ENCODE assay signal across 1 cellular context in the genomic region with DNA sequence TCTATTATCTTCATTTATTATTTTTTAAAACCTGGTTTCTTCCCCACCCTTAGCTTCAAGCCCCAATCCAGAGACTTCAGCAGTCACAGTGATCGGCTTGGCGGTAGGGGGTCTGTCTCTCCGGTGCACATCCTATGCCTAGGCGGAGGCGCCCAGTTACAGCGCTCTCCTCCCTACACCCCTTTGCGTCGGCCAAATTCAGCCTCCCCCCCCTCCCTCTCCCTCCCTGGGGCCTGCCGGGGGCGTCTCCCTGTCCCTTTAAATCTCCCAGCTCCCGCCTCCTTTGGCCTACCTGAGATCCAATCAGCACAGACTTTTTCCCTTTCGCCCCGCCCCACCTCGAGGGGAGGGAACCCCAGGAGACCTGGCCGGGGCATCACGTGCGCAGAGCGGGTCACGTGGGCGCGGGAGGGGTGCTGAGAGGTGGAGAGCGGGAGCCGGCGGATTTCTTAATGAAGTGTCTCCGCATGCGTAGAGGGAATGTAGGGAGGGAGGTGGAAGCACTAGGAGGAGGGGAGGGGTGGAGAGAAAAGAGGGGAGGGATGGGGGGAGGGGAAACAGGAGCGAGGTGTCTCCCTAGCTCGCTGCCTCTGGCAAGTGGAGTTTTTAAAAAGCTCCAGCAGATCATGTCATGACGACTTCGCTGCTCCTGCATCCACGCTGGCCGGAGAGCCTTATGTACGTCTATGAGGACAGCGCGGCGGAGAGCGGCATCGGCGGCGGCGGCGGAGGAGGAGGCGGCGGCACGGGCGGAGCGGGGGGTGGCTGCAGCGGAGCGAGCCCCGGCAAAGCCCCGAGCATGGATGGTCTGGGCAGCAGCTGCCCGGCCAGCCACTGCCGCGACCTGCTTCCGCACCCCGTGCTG.
TF ChIP-seq lines count a peak whose summit lies in the region.

A gene with protein sequence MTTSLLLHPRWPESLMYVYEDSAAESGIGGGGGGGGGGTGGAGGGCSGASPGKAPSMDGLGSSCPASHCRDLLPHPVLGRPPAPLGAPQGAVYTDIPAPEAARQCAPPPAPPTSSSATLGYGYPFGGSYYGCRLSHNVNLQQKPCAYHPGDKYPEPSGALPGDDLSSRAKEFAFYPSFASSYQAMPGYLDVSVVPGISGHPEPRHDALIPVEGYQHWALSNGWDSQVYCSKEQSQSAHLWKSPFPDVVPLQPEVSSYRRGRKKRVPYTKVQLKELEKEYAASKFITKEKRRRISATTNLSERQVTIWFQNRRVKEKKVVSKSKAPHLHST (plus strand): TSS at position 556 of the 865 bp plus-strand sequence. CDS start 76 bp downstream, at position 632.

TF ChIP-seq in HEK293, 187 proteins besides CTCF, POLR2A, EP300 and RAD21 (continued from another document and continues in another):
- no peak for TF ChIP-seq ZNF785 (tag by site-specific recombination; IDR thresholded peaks at IDR 0.05)
- TF ChIP-seq HOXC10 (CRISPR knock-in tag; IDR thresholded peaks at IDR 0.05) = no peak
- TF ChIP-seq, protein P1, sequence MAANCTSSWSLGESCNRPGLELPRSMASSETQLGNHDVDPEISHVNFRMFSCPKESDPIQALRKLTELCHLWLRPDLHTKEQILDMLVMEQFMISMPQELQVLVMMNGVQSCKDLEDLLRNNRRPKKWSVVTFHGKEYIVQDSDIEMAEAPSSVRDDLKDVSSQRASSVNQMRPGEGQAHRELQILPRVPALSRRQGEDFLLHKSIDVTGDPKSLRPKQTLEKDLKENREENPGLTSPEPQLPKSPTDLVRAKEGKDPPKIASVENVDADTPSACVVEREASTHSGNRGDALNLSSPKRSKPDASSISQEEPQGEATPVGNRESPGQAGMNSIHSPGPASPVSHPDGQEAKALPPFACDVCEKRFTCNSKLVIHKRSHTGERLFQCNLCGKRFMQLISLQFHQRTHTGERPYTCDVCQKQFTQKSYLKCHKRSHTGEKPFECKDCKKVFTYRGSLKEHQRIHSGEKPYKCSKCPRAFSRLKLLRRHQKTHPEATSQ (tag by site-specific recombination; IDR thresholded peaks at IDR 0.05) = no peak
- TF ChIP-seq KLF1 (tag by site-specific recombination; IDR thresholded peaks at IDR 0.05) = peak; percentile 68
- TF ChIP-seq ZNF777 (tag by site-specific recombination; IDR thresholded peaks at IDR 0.05; ENCODE audit: borderline replicate concordance) = no peak
- no peak for TF ChIP-seq ZNF48 (tag by site-specific recombination; IDR thresholded peaks at IDR 0.05)
- no peak for TF ChIP-seq ZNF10 (tag by site-specific recombination; IDR thresholded peaks at IDR 0.05)
- TF ChIP-seq ZNF138 (tag by site-specific recombination; IDR thresholded peaks at IDR 0.05; ENCODE audit: borderline replicate concordance) = no peak
- TF ChIP-seq ZNF473 (tag by site-specific recombination; IDR thresholded peaks at IDR 0.05) = no peak
- TF ChIP-seq, protein P2, sequence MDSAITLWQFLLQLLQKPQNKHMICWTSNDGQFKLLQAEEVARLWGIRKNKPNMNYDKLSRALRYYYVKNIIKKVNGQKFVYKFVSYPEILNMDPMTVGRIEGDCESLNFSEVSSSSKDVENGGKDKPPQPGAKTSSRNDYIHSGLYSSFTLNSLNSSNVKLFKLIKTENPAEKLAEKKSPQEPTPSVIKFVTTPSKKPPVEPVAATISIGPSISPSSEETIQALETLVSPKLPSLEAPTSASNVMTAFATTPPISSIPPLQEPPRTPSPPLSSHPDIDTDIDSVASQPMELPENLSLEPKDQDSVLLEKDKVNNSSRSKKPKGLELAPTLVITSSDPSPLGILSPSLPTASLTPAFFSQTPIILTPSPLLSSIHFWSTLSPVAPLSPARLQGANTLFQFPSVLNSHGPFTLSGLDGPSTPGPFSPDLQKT (IDR thresholded peaks at IDR 0.05; ENCODE audit: borderline replicate concordance, low read depth, low read length) = no peak
- TF ChIP-seq, protein P3, sequence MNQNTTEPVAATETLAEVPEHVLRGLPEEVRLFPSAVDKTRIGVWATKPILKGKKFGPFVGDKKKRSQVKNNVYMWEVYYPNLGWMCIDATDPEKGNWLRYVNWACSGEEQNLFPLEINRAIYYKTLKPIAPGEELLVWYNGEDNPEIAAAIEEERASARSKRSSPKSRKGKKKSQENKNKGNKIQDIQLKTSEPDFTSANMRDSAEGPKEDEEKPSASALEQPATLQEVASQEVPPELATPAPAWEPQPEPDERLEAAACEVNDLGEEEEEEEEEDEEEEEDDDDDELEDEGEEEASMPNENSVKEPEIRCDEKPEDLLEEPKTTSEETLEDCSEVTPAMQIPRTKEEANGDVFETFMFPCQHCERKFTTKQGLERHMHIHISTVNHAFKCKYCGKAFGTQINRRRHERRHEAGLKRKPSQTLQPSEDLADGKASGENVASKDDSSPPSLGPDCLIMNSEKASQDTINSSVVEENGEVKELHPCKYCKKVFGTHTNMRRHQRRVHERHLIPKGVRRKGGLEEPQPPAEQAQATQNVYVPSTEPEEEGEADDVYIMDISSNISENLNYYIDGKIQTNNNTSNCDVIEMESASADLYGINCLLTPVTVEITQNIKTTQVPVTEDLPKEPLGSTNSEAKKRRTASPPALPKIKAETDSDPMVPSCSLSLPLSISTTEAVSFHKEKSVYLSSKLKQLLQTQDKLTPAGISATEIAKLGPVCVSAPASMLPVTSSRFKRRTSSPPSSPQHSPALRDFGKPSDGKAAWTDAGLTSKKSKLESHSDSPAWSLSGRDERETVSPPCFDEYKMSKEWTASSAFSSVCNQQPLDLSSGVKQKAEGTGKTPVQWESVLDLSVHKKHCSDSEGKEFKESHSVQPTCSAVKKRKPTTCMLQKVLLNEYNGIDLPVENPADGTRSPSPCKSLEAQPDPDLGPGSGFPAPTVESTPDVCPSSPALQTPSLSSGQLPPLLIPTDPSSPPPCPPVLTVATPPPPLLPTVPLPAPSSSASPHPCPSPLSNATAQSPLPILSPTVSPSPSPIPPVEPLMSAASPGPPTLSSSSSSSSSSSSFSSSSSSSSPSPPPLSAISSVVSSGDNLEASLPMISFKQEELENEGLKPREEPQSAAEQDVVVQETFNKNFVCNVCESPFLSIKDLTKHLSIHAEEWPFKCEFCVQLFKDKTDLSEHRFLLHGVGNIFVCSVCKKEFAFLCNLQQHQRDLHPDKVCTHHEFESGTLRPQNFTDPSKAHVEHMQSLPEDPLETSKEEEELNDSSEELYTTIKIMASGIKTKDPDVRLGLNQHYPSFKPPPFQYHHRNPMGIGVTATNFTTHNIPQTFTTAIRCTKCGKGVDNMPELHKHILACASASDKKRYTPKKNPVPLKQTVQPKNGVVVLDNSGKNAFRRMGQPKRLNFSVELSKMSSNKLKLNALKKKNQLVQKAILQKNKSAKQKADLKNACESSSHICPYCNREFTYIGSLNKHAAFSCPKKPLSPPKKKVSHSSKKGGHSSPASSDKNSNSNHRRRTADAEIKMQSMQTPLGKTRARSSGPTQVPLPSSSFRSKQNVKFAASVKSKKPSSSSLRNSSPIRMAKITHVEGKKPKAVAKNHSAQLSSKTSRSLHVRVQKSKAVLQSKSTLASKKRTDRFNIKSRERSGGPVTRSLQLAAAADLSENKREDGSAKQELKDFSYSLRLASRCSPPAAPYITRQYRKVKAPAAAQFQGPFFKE (tag by site-specific recombination; IDR thresholded peaks at IDR 0.05; ENCODE audit: borderline replicate concordance) = no peak
- TF ChIP-seq, protein P4, sequence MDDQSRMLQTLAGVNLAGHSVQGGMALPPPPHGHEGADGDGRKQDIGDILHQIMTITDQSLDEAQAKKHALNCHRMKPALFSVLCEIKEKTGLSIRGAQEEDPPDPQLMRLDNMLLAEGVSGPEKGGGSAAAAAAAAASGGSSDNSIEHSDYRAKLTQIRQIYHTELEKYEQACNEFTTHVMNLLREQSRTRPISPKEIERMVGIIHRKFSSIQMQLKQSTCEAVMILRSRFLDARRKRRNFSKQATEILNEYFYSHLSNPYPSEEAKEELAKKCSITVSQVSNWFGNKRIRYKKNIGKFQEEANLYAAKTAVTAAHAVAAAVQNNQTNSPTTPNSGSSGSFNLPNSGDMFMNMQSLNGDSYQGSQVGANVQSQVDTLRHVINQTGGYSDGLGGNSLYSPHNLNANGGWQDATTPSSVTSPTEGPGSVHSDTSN (CRISPR knock-in tag; IDR thresholded peaks at IDR 0.05) = no peak
- TF ChIP-seq, protein P5, sequence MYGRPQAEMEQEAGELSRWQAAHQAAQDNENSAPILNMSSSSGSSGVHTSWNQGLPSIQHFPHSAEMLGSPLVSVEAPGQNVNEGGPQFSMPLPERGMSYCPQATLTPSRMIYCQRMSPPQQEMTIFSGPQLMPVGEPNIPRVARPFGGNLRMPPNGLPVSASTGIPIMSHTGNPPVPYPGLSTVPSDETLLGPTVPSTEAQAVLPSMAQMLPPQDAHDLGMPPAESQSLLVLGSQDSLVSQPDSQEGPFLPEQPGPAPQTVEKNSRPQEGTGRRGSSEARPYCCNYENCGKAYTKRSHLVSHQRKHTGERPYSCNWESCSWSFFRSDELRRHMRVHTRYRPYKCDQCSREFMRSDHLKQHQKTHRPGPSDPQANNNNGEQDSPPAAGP (tag by site-specific recombination; IDR thresholded peaks at IDR 0.05) = peak; percentile 89
- TF ChIP-seq, protein P6, sequence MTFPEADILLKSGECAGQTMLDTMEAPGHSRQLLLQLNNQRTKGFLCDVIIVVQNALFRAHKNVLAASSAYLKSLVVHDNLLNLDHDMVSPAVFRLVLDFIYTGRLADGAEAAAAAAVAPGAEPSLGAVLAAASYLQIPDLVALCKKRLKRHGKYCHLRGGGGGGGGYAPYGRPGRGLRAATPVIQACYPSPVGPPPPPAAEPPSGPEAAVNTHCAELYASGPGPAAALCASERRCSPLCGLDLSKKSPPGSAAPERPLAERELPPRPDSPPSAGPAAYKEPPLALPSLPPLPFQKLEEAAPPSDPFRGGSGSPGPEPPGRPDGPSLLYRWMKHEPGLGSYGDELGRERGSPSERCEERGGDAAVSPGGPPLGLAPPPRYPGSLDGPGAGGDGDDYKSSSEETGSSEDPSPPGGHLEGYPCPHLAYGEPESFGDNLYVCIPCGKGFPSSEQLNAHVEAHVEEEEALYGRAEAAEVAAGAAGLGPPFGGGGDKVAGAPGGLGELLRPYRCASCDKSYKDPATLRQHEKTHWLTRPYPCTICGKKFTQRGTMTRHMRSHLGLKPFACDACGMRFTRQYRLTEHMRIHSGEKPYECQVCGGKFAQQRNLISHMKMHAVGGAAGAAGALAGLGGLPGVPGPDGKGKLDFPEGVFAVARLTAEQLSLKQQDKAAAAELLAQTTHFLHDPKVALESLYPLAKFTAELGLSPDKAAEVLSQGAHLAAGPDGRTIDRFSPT (tag by site-specific recombination; IDR thresholded peaks at IDR 0.05) = no peak
- TF ChIP-seq RBAK (tag by site-specific recombination; IDR thresholded peaks at IDR 0.05) = no peak
- no peak for TF ChIP-seq ZNF560 (tag by site-specific recombination; IDR thresholded peaks at IDR 0.05; ENCODE audit: borderline replicate concordance)
- no peak for TF ChIP-seq YY2 (tag by site-specific recombination; IDR thresholded peaks at IDR 0.05)
- TF ChIP-seq, protein P7, sequence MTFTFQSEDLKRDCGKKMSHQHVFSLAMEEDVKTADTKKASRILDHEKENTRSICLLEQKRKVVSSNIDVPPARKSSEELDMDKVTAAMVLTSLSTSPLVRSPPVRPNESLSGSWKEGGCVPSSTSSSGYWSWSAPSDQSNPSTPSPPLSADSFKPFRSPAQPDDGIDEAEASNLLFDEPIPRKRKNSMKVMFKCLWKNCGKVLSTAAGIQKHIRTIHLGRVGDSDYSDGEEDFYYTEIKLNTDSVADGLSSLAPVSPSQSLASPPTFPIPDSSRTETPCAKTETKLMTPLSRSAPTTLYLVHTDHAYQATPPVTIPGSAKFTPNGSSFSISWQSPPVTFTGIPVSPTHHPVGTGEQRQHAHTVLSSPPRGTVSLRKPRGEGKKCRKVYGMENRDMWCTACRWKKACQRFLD (tag by site-specific recombination; IDR thresholded peaks at IDR 0.05) = no peak
- TF ChIP-seq ZNF248 (tag by site-specific recombination; IDR thresholded peaks at IDR 0.05) = no peak
- TF ChIP-seq, protein P8, sequence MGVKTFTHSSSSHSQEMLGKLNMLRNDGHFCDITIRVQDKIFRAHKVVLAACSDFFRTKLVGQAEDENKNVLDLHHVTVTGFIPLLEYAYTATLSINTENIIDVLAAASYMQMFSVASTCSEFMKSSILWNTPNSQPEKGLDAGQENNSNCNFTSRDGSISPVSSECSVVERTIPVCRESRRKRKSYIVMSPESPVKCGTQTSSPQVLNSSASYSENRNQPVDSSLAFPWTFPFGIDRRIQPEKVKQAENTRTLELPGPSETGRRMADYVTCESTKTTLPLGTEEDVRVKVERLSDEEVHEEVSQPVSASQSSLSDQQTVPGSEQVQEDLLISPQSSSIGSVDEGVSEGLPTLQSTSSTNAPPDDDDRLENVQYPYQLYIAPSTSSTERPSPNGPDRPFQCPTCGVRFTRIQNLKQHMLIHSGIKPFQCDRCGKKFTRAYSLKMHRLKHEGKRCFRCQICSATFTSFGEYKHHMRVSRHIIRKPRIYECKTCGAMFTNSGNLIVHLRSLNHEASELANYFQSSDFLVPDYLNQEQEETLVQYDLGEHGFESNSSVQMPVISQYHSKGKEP (tag by site-specific recombination; IDR thresholded peaks at IDR 0.05) = peak; percentile 38; the same call in 1 of the 2 replicates
- TF ChIP-seq, protein P9, sequence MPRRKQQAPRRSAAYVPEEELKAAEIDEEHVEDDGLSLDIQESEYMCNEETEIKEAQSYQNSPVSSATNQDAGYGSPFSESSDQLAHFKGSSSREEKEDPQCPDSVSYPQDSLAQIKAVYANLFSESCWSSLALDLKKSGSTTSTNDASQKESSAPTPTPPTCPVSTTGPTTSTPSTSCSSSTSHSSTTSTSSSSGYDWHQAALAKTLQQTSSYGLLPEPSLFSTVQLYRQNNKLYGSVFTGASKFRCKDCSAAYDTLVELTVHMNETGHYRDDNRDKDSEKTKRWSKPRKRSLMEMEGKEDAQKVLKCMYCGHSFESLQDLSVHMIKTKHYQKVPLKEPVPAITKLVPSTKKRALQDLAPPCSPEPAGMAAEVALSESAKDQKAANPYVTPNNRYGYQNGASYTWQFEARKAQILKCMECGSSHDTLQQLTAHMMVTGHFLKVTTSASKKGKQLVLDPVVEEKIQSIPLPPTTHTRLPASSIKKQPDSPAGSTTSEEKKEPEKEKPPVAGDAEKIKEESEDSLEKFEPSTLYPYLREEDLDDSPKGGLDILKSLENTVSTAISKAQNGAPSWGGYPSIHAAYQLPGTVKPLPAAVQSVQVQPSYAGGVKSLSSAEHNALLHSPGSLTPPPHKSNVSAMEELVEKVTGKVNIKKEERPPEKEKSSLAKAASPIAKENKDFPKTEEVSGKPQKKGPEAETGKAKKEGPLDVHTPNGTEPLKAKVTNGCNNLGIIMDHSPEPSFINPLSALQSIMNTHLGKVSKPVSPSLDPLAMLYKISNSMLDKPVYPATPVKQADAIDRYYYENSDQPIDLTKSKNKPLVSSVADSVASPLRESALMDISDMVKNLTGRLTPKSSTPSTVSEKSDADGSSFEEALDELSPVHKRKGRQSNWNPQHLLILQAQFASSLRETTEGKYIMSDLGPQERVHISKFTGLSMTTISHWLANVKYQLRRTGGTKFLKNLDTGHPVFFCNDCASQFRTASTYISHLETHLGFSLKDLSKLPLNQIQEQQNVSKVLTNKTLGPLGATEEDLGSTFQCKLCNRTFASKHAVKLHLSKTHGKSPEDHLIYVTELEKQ (tag by site-specific recombination; IDR thresholded peaks at IDR 0.05; ENCODE audit: borderline replicate concordance) = no peak
- TF ChIP-seq YY1 (tag by site-specific recombination; IDR thresholded peaks at IDR 0.05) = no peak
- TF ChIP-seq ZNF701 (tag by site-specific recombination; IDR thresholded peaks at IDR 0.05) = no peak
- peak; percentile 86 for TF ChIP-seq KLF9 (tag by site-specific recombination; IDR thresholded peaks at IDR 0.05; ENCODE audit: low read depth)
- no peak for TF ChIP-seq ZNF747 (tag by site-specific recombination; IDR thresholded peaks at IDR 0.05)
- no peak for TF ChIP-seq ZNF776 (tag by site-specific recombination; IDR thresholded peaks at IDR 0.05; ENCODE audit: borderline replicate concordance)
- no peak for TF ChIP-seq GLI2 (tag by site-specific recombination; IDR thresholded peaks at IDR 0.05; ENCODE audit: borderline replicate concordance, low read depth)
- peak; percentile 97 for TF ChIP-seq ZNF366 (tag by site-specific recombination; conservative IDR thresholded peaks at IDR 0.05)
